ENCODE assay signal across 5 cellular contexts in genomic region chr1:16991571-16991970, GRCh38.
"Had no signal": no experiment of that assay in that cellular context is flagged by ENCODE, and none has a peak within 500 bp of the region (broad histone marks: within the 10 kb centered on the region; RNA-seq: fewer than 3 reads in every experiment).

No MANE protein-coding gene starts in this region.

- DNase-seq: H9, HCEC 1CT had no signal

- ATAC-seq: GM23338, HepG2 had no signal

- H3K27me3 Mint-ChIP-seq: IgD-negative memory B cell had no signal

- H2AFZ ChIP-seq: GM23338 had no signal

- H3K4me1 Mint-ChIP-seq: GM23338, IgD-negative memory B cell had no signal

- H3K4me2 ChIP-seq: GM23338 had no signal

- H3K4me3 Mint-ChIP-seq: GM23338, H9, IgD-negative memory B cell had no signal

- H3K4me3 ChIP-seq: GM23338 had no signal

- H3K9me3 Mint-ChIP-seq: GM23338, H9, IgD-negative memory B cell had no signal

- H3K27ac Mint-ChIP-seq: GM23338, H9, IgD-negative memory B cell had no signal
